Comparison of ENCODE assay signal across 8 cellular contexts in genomic region chr15:38853608-38854007, GRCh38.
DNase-seq lines count a peak whose midpoint lies in the region; ATAC-seq and TF ChIP-seq lines count a peak whose summit lies in the region.

No MANE protein-coding gene starts in this region.

- TF ChIP-seq CTCF in heart right ventricle (IDR thresholded peaks at IDR 0.05) = peak in 6 of 9 donors; percentile 16 to 34 (median 23)
- peak in 4 of 12 donors; percentile 9 to 24 (median 20) for TF ChIP-seq CTCF in heart left ventricle (IDR thresholded peaks at IDR 0.05)
- peak; percentile 79 for TF ChIP-seq CTCF in fibroblast of villous mesenchyme (IDR thresholded peaks at IDR 0.05; ENCODE audit: insufficient read depth, low read depth, low read length)
- peak; percentile 19 for TF ChIP-seq CTCF in upper lobe of right lung (IDR thresholded peaks at IDR 0.05)

- DNase-seq in heart right ventricle (no peak), heart left ventricle (no peak), T-helper 22 cell (ENCODE audit: low read depth) (peak; percentile 1), fibroblast of villous mesenchyme (ENCODE audit: low read depth) (peak; percentile 67), upper lobe of right lung (no peak), GOT3 (lab: John Stamatoyannopoulos, UW) (no peak)

- H3K27ac ChIP-seq in heart right ventricle (no peak overlapping the region), heart left ventricle (no peak overlapping the region), upper lobe of right lung (no peak overlapping the region)

- H3K4me3 ChIP-seq in heart right ventricle = no peak overlapping the region
- no peak overlapping the region for H3K4me3 ChIP-seq in heart left ventricle
- H3K4me3 ChIP-seq in fibroblast of villous mesenchyme (ENCODE audit: low read depth, low read length) = no peak overlapping the region
- H3K4me3 ChIP-seq in upper lobe of right lung = no peak overlapping the region

- H3K9me3 ChIP-seq in heart right ventricle (no peaks in the 10 kb centered on the region), heart left ventricle (no peaks in the 10 kb centered on the region), upper lobe of right lung (no peaks in the 10 kb centered on the region)

- H3K4me1 ChIP-seq in heart right ventricle = no peaks in the 10 kb centered on the region
- no peaks in the 10 kb centered on the region for H3K4me1 ChIP-seq in heart left ventricle
- no peaks in the 10 kb centered on the region for H3K4me1 ChIP-seq in upper lobe of right lung

- WGBS in heart right ventricle, 2 donors = 64 to 83% methylated on average over 1 of the region's 1 CpG
- WGBS in heart left ventricle, 4 donors = 42 to 62% (median 49%) methylated on average over 1 of the region's 1 CpG

- TF ChIP-seq POLR2A in heart left ventricle (IDR thresholded peaks at IDR 0.05) = no peak

- H3K36me3 ChIP-seq in heart right ventricle (no peaks in the 10 kb centered on the region), heart left ventricle (no peaks in the 10 kb centered on the region), upper lobe of right lung (no peaks in the 10 kb centered on the region)

- intact Hi-C loops in heart right ventricle (cut with DNase I) (no loop called here), heart left ventricle (cut with DNase I) (no loop called here), upper lobe of right lung (cut with DNase I) (no loop called here)

- H3K27me3 ChIP-seq in heart right ventricle (no peaks in the 10 kb centered on the region), heart left ventricle (no peaks in the 10 kb centered on the region), upper lobe of right lung (no peaks in the 10 kb centered on the region)

- ATAC-seq in heart right ventricle (no peak), heart left ventricle (no peak), upper lobe of right lung (no peak), GM21619 (IDR thresholded peaks at IDR 0.05; ENCODE audit: unreplicated experiment) (no peak)
- no peak for ATAC-seq in activated CD4-positive, CD25-positive, alpha-beta regulatory T cell treated with anti-CD3 and anti-CD28 coated beads, Interleukin-2, amount 50 U/mL, for 24 hours

Comparison
In these comparisons a context has a peak if more than half of its experiments do, and no peak if none do; other contexts are left out.
1. DNase-seq: peak in T-helper 22 cell (single experiment) and fibroblast of villous mesenchyme (single experiment); none in heart right ventricle (0 of 2), heart left ventricle (0 of 5), upper lobe of right lung (single experiment) and GOT3 (single experiment).